Comparison of ENCODE assay signal across 10 cellular contexts in the genomic region with DNA sequence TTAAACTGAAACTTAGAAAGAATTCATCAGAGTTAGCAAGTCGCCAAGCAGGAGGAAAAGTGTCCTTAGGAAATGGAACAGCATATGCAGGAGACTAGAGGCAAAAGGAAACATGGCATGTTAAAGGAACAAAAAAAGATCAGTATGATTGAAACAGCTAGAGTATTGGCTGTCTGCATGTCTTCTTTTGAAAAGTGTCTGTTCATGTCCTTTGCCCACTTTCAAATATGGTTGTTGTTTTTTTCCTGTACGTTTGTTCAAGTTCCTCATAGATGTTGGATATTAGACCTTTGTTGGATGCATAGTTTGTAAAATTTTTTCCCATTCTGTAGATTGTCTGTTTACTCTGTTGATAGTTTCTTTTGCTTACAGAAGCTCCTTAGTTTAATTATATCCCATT.
"Had no signal": no experiment of that assay in that cellular context is flagged by ENCODE, and none has a peak within 500 bp of the region (broad histone marks: within the 10 kb centered on the region; RNA-seq: fewer than 3 reads in every experiment).

No MANE protein-coding gene starts in this region.

- FAIRE-seq: H1, H54 had no signal

- ATAC-seq: GM23338, HCT116 had no signal

- H3K4me3 Mint-ChIP-seq: GM23338, H9, HFFc6 had no signal

- H3K27ac Mint-ChIP-seq: GM23338, H9, HFFc6 had no signal

- DNase-seq: GM23248, GOT3, H7, H9, HCEC 1CT, HFFc6 had no signal
